In genomic region chr7:131039355-131039762, GRCh38 we compare ENCODE assay signal across 1 cellular context.
TF ChIP-seq lines count a peak whose summit lies in the region.

No MANE protein-coding gene starts in this region.

TF ChIP-seq in SK-N-SH treated with all-trans-retinoic acid at 6 μM for 48 hours, 23 proteins besides CTCF, POLR2A, EP300 and RAD21 (continued from another document):
- TF ChIP-seq TSHZ2 (CRISPR knock-in tag; IDR thresholded peaks at IDR 0.05) (no peak), CSDC2 (CRISPR knock-in tag; IDR thresholded peaks at IDR 0.05) (no peak), TOX (CRISPR knock-in tag; IDR thresholded peaks at IDR 0.05; ENCODE audit: borderline replicate concordance) (no peak), ZNF565 (CRISPR knock-in tag; conservative IDR thresholded peaks at IDR 0.05; ENCODE audit: low read depth) (no peak), OSR1 (CRISPR knock-in tag; IDR thresholded peaks at IDR 0.05) (no peak), GLIS3 (CRISPR knock-in tag; IDR thresholded peaks at IDR 0.05) (no peak), ZNF70 (CRISPR knock-in tag; IDR thresholded peaks at IDR 0.05) (no peak), ESRRG (CRISPR knock-in tag; IDR thresholded peaks at IDR 0.05) (no peak), PATZ1 (CRISPR knock-in tag; IDR thresholded peaks at IDR 0.05; ENCODE audit: borderline replicate concordance) (no peak), ZFP30 (CRISPR knock-in tag; IDR thresholded peaks at IDR 0.05) (no peak), TCF4 (CRISPR knock-in tag; IDR thresholded peaks at IDR 0.05; ENCODE audit: borderline replicate concordance) (no peak), ZFP3 (CRISPR knock-in tag; IDR thresholded peaks at IDR 0.05) (no peak)
TF ChIP-seq in SK-N-SH treated with all-trans-retinoic acid at 6 μM for 48 hours: peak in this region for 0.
